Comparison of ENCODE assay signal across 18 cellular contexts in genomic region chr15:89307046-89307587, GRCh38. TPM values are rescaled to one million over a fixed set of nuclear protein-coding genes. Genes with fewer than 3 reads are reported as not detected.
DNase-seq lines count a peak whose midpoint lies in the region; ATAC-seq and TF ChIP-seq lines count a peak whose summit lies in the region.
"Had no signal": no experiment of that assay in that cellular context is flagged by ENCODE, and none has a peak within 500 bp of the region (broad histone marks: within the 10 kb centered on the region; RNA-seq: fewer than 3 reads in every experiment).

No MANE protein-coding gene starts in this region.

- no peaks in the 10 kb centered on the region for H4K20me1 ChIP-seq in IMR-90 (ENCODE audit: insufficient read depth, low read length)

- no peak for TF ChIP-seq POLR2A in IMR-90 (IDR thresholded peaks at IDR 0.05; ENCODE audit: low read depth, low read length)
- no peak for TF ChIP-seq POLR2A in stomach (IDR thresholded peaks at IDR 0.05)

- H3K14ac ChIP-seq in IMR-90 (replicated peaks; ENCODE audit: low read depth, low read length): no peak overlapping the region

- no peak overlapping the region for H3K4ac ChIP-seq in IMR-90 (ENCODE audit: low read depth, low read length)

- H3K9me3 ChIP-seq in IMR-90 (ENCODE audit: control insufficient read depth, insufficient read depth, low read length) (peaks cover 2% of the 10 kb centered on the region; the same call in 1 of the 2 replicates), stomach (no peaks in the 10 kb centered on the region)
- H3K9me3 ChIP-seq: colonic mucosa, gastrocnemius medialis, vagina had no signal

- no peak overlapping the region for H2AK5ac ChIP-seq in IMR-90 (ENCODE audit: low read depth, low read length)

- ATAC-seq in IMR-90 (ENCODE audit: low read depth) (peak; percentile 78), GM21723 (IDR thresholded peaks at IDR 0.05; ENCODE audit: unreplicated experiment) (no peak), HG02798 (IDR thresholded peaks at IDR 0.05; ENCODE audit: poor library complexity, unreplicated experiment) (no peak)
- ATAC-seq: gastrocnemius medialis had no signal

- no peak overlapping the region for H2BK20ac ChIP-seq in IMR-90 (ENCODE audit: low read depth, low read length)

- peak overlapping the region; percentile 68 for H2AK9ac ChIP-seq in IMR-90 (replicated peaks; ENCODE audit: low read depth, low read length, poor library complexity)

- H4K91ac ChIP-seq in IMR-90 (ENCODE audit: insufficient read depth, low read depth, low read length): no peak overlapping the region

- no peak overlapping the region for H3K4me3 ChIP-seq in AG04449 (ENCODE audit: low read depth, low read length)
- no peak overlapping the region for H3K4me3 ChIP-seq in IMR-90 (ENCODE audit: insufficient read depth, low read depth, low read length)
- no peak overlapping the region for H3K4me3 ChIP-seq in brain microvascular endothelial cell (ENCODE audit: low read depth, low read length)
- no peak overlapping the region for H3K4me3 ChIP-seq in stomach
- H3K4me3 ChIP-seq: colonic mucosa, gastrocnemius medialis, vagina had no signal

- BruUV-seq in IMR-90 (replicated peaks; lab: Mats Ljungman, UMichigan): no TSS peak

- peak overlapping the region; percentile 72 for H2BK5ac ChIP-seq in IMR-90 (ENCODE audit: low read depth, low read length, poor library complexity, severe bottlenecking)

- no peak overlapping the region; the same call in 1 of the 2 replicates for H3K4me2 ChIP-seq in IMR-90 (ENCODE audit: low read depth, low read length)

- TF ChIP-seq EP300 in stomach (IDR thresholded peaks at IDR 0.05): no peak

- no peak overlapping the region for H2BK15ac ChIP-seq in IMR-90 (ENCODE audit: low read depth, low read length)

- H4K5ac ChIP-seq in IMR-90 (ENCODE audit: low read depth, low read length): no peak overlapping the region

- H3K27ac ChIP-seq in IMR-90 (ENCODE audit: insufficient read depth, low read length): peak overlapping the region; percentile 23; the same call in 1 of the 2 replicates
- peak overlapping the region; percentile 44 for H3K27ac ChIP-seq in brain microvascular endothelial cell
- no peak overlapping the region for H3K27ac ChIP-seq in stomach
- H3K27ac ChIP-seq: colonic mucosa, gastrocnemius medialis, vagina had no signal

- peak overlapping the region; percentile 17; the same call in 1 of the 2 replicates for H3K18ac ChIP-seq in IMR-90 (ENCODE audit: low read depth, low read length)

- dilution Hi-C loops in IMR-90 (cut with HindIII; ENCODE audit: low sequenced_read_pairs, unreplicated experiment): no loop called here

- no CpG with 5 or more reads among the region's 2 CpGs for WGBS in IMR-90 (ENCODE audit: extremely low coverage in 2 of 2, insufficient read length in 1 of 2), 2 experiments
- 95 to 98% (median 98%) methylated on average over 2 of the region's 2 CpGs for WGBS in stomach, 5 donors

- no peak for TF ChIP-seq RAD21 in IMR-90 (IDR thresholded peaks at IDR 0.05; ENCODE audit: low read length)

- H3K36me3 ChIP-seq in IMR-90 (ENCODE audit: control insufficient read depth, insufficient read depth, low read length): peaks cover 4% of the 10 kb centered on the region
- no peaks in the 10 kb centered on the region for H3K36me3 ChIP-seq in brain microvascular endothelial cell (replicated peaks)
- H3K36me3 ChIP-seq in stomach: peaks cover 0 to 15% (median 3%) of the 10 kb centered on the region in 4 donors
- H3K36me3 ChIP-seq: colonic mucosa, gastrocnemius medialis, vagina had no signal

- H3K4me1 ChIP-seq in IMR-90 (ENCODE audit: control insufficient read depth, insufficient read depth, low read length) (peaks cover 7% of the 10 kb centered on the region; the same call in 1 of the 2 replicates), stomach (no peaks in the 10 kb centered on the region)
- H3K4me1 ChIP-seq: colonic mucosa, gastrocnemius medialis, vagina had no signal

- H3K56ac ChIP-seq in IMR-90 (ENCODE audit: extremely low read depth, insufficient read depth, low read length): no peak overlapping the region

- intact Hi-C loops in IMR-90 (cut with micrococcal nuclease) (loop anchor here (10.0 kb wide), 2 partner anchors 252 to 402 kb away; no protein-coding TSS in a partner anchor), stomach (cut with DNase I; ENCODE audit: low total_unique reads) (no loop called here)

- no peak overlapping the region for H2BK120ac ChIP-seq in IMR-90 (ENCODE audit: low read depth, low read length)

- POLR2A ChIA-PET in AG04449 (lab: Yijun Ruan, JAX) (no interaction called here), IMR-90 (lab: Charles Lee; ENCODE audit: unreplicated experiment) (no interaction called here)

- CTCF ChIA-PET in AG04449 (lab: Yijun Ruan, JAX) (interaction anchor here (1.1 to 1.7 kb wide), 4 partner anchors 21 to 100 kb away, joined by 3 to 11 read pairs (median 6); no protein-coding TSS in a partner anchor), IMR-90 (lab: Yijun Ruan, JAX) (interaction anchor here (1.3 kb wide), 1 partner anchor 100 kb away, joined by 4 read pairs; no protein-coding TSS in a partner anchor)

- no peaks in the 10 kb centered on the region for H3K79me1 ChIP-seq in IMR-90 (ENCODE audit: low read depth in 1 of 2, low read length in 2 of 2)

- no peaks in the 10 kb centered on the region; the same call in 1 of the 2 replicates for H3K9me1 ChIP-seq in IMR-90 (ENCODE audit: insufficient read depth, low read length)

- H3K27me3 ChIP-seq in IMR-90 (ENCODE audit: control insufficient read depth, insufficient read depth, low read length): no peaks in the 10 kb centered on the region
- H3K27me3 ChIP-seq in brain microvascular endothelial cell (replicated peaks): no peaks in the 10 kb centered on the region
- H3K27me3 ChIP-seq in stomach: no peaks in the 10 kb centered on the region
- H3K27me3 ChIP-seq: colonic mucosa, gastrocnemius medialis, vagina had no signal

- DNase-seq in AG04449 (ENCODE audit: low read depth, low spot score) (peak; percentile 9), IMR-90 (peak; percentile 66), brain microvascular endothelial cell (peak; percentile 27), kidney tubule cell (ENCODE audit: low spot score) (peak; percentile 69), NCI-H345 treated with DMSO at 0.1 percent for 48 hours (lab: John Stamatoyannopoulos, UW; ENCODE audit: unreplicated experiment) (no peak), stomach (no peak)
- DNase-seq: activated CD4-positive, alpha-beta T cell treated with anti-CD3 and anti-CD28 coated beads, Interleukin-2, amount 50 U/mL, for 48 hours; activated naive CD4-positive, alpha-beta T cell; colonic mucosa; gastrocnemius medialis; immature natural killer cell; NCI-H1694; NCI-H526 treated with DMSO at 0.1 percent for 48 hours; posterior cingulate gyrus; RPMI8226 had no signal

- H4K8ac ChIP-seq in IMR-90 (ENCODE audit: low read depth in 2 of 2, low read length in 2 of 2): no peak overlapping the region; a peak in 1 of 4 replicates

- in situ Hi-C loops in IMR-90 (cut with MboI; ENCODE audit: low sequenced_read_pairs): no loop called here
- in situ Hi-C loops in brain microvascular endothelial cell (cut with HindIII; ENCODE audit: low pct_ligation_motif_present, low sequenced_read_pairs): no loop called here

- no peak overlapping the region for H2AFZ ChIP-seq in IMR-90 (replicated peaks; ENCODE audit: low read length, poor library complexity)

- H3K23ac ChIP-seq in IMR-90 (ENCODE audit: low read depth, low read length): no peak overlapping the region

- H3K9ac ChIP-seq in IMR-90 (ENCODE audit: low read depth, low read length): no peak overlapping the region

- TF ChIP-seq CTCF in AG04449 (IDR thresholded peaks at IDR 0.05; ENCODE audit: insufficient read depth, low read length, missing control alignments) (no peak), IMR-90 (conservative IDR thresholded peaks at IDR 0.05; ENCODE audit: low read depth, low read length) (no peak), brain microvascular endothelial cell (IDR thresholded peaks at IDR 0.05; ENCODE audit: low read depth, low read length, missing control alignments) (no peak), stomach (IDR thresholded peaks at IDR 0.05) (no peak)

TF ChIP-seq in IMR-90, 13 proteins besides CTCF, POLR2A, EP300 and RAD21:
- TF ChIP-seq RFX5 (IDR thresholded peaks at IDR 0.05; ENCODE audit: low read depth, low read length): no peak
- 0 out of 2 replicates have a peak, but pooled peaks have one; percentile 43 for TF ChIP-seq FOS (IDR thresholded peaks at IDR 0.05; ENCODE audit: low read depth, low read length)
- TF ChIP-seq RCOR1 (IDR thresholded peaks at IDR 0.05; ENCODE audit: insufficient replicate concordance, low read length): no peak
- TF ChIP-seq CHD1 (IDR thresholded peaks at IDR 0.05; ENCODE audit: low read depth, low read length): no peak

RNA-seq across cellular contexts. Expression of gene POLG, which starts 27.5 kb away (rescaled TPM):
- total RNA-seq in IMR-90 (2012; rRNA removed): 18.3 and 19.9 TPM in 2 replicates
- polyA plus RNA-seq in IMR-90 (2012; rRNA removed): 30.3 and 30.6 TPM in 2 replicates
- polyA plus RNA-seq in IMR-90 (2012; cell fraction: cytosol; rRNA removed): 19.3 and 22.4 TPM in 2 replicates
- 164 and 186 TPM in 2 replicates for polyA plus RNA-seq in IMR-90 (2012; cell fraction: nucleus; rRNA removed; ENCODE audit: low replicate concordance)
- 100 to 1,000 TPM in 2 of 5 donors, 10 to 100 TPM in 3; 42.4 to 172 (median 76.9) TPM for total RNA-seq in stomach
- polyA plus RNA-seq in stomach: 10 to 100 TPM; 22.7 to 40.5 (median 24.3) TPM

Comparison
In these comparisons a context has a peak if more than half of its experiments do, and no peak if none do; other contexts are left out.
1. DNase-seq: peak in AG04449 (single experiment), IMR-90 (single experiment), brain microvascular endothelial cell (single experiment) and kidney tubule cell (single experiment); none in NCI-H345 treated with DMSO at 0.1 percent for 48 hours (single experiment) and stomach (single experiment).
2. H3K27ac ChIP-seq: peak in IMR-90 (single experiment) and brain microvascular endothelial cell (single experiment); none in stomach (0 of 5).